21 cellular contexts compared by ENCODE assay signal in the genomic region with DNA sequence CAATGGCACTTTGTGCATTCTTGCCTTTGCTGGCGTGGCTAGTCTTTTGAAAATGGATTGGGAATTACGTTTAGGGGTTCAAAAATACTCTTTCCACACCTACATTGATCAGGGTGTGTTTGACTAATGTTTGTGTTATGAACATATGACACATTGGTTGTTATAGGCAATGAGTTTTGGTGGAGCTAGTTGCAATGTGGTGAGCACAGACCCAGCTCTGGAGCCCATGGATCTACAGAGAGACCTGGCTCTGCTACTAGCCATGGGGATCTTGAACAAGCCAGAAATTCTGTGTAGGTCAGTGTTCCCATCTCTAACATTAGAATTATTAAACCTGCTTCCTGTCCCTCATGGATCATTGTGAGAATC.
"Had no signal": no experiment of that assay in that cellular context is flagged by ENCODE, and none has a peak within 500 bp of the region (broad histone marks: within the 10 kb centered on the region; RNA-seq: fewer than 3 reads in every experiment).

No MANE protein-coding gene starts in this region.

- ATAC-seq: activated CD4-positive, CD25-positive, alpha-beta regulatory T cell treated with anti-CD3 and anti-CD28 coated beads, Interleukin-2, amount 50 U/mL, for 24 hours; activated naive CD4-positive, alpha-beta T cell treated with anti-CD3 and anti-CD28 coated beads, Interleukin-2, amount 50 U/mL, for 72 hours; left lobe of liver; sciatic nerve; stimulated activated naive CD8-positive, alpha-beta T cell treated with anti-CD3 and anti-CD28 coated beads, Interleukin-15, Interleukin-2, amounts not matched to agents 100 U/mL and 50 U/mL, for 24 hours had no signal

- H3K4me3 ChIP-seq: adrenal gland, cardiac muscle cell, neural progenitor cell, SJCRH30 had no signal

- FAIRE-seq: endothelial cell of umbilical vein had no signal

- H3K27me3 Mint-ChIP-seq: dendritic cell treated with granulocyte-macrophage colony-stimulating factor and Interleukin-4, amounts not matched to agents 40 ng/mL and 50 ng/mL, for 4 days had no signal

- H3K27ac Mint-ChIP-seq: activated CD4-positive, alpha-beta T cell treated with anti-CD3 and anti-CD28 coated beads, Interleukin-2, amount 10 ng/mL, durations not matched to agents 7 days and 5 days; activated naive CD4-positive, alpha-beta T cell treated with anti-CD3 and anti-CD28 coated beads, Interleukin-2, amount 50 U/mL, for 72 hours; dendritic cell treated with granulocyte-macrophage colony-stimulating factor and Interleukin-4, amounts not matched to agents 40 ng/mL and 50 ng/mL, for 4 days; naive B cell; neural progenitor cell; T-helper 1 cell treated with Interleukin-12 subunit alpha and Interleukin-12 subunit beta and Interleukin-4 antibody, amounts not matched to agents 30 μg/mL and 1 μg/mL, for 36 hours had no signal

- H3K27me3 ChIP-seq: adrenal gland, cardiac muscle cell, neural progenitor cell, SJCRH30 had no signal

- H3K36me3 ChIP-seq: adrenal gland, cardiac muscle cell, neural progenitor cell, SJCRH30 had no signal

- H3K4me1 Mint-ChIP-seq: activated CD4-positive, alpha-beta T cell treated with anti-CD3 and anti-CD28 coated beads, Interleukin-2, amount 10 ng/mL, durations not matched to agents 7 days and 5 days; naive B cell had no signal

- DNase-seq: activated CD4-positive, alpha-beta T cell treated with anti-CD3 and anti-CD28 coated beads, Interleukin-2, amount 10 ng/mL, durations not matched to agents 7 days and 5 days; activated CD8-positive, alpha-beta memory T cell treated with anti-CD3 and anti-CD28 coated beads for 24 hours; activated CD8-positive, alpha-beta memory T cell treated with anti-CD3 and anti-CD28 coated beads, Interleukin-2, amount 50 U/mL, for 48 hours; activated gamma-delta T cell; activated T-cell treated with anti-CD3 and anti-CD28 coated beads, Interleukin-2, amount 50 U/mL, for 48 hours; effector CD8-positive, alpha-beta T cell; foreskin fibroblast; hypothalamus; naive B cell; SJCRH30; stimulated activated naive CD8-positive, alpha-beta T cell treated with anti-CD3 and anti-CD28 coated beads, Interleukin-15, Interleukin-2, amounts not matched to agents 100 U/mL and 50 U/mL, for 24 hours had no signal

- H3K36me3 Mint-ChIP-seq: activated naive CD4-positive, alpha-beta T cell treated with anti-CD3 and anti-CD28 coated beads, Interleukin-2, amount 50 U/mL, for 72 hours; naive B cell; neural progenitor cell had no signal

- H3K4me3 Mint-ChIP-seq: activated CD4-positive, alpha-beta T cell treated with anti-CD3 and anti-CD28 coated beads, Interleukin-2, amount 10 ng/mL, durations not matched to agents 7 days and 5 days; dendritic cell treated with granulocyte-macrophage colony-stimulating factor and Interleukin-4, amounts not matched to agents 40 ng/mL and 50 ng/mL, for 4 days; naive B cell; neural progenitor cell; T-helper 1 cell treated with Interleukin-12 subunit alpha and Interleukin-12 subunit beta and Interleukin-4 antibody, amounts not matched to agents 30 μg/mL and 1 μg/mL, for 36 hours had no signal

- H3K27ac ChIP-seq: adrenal gland, cardiac muscle cell, neural progenitor cell, SJCRH30 had no signal

- H3K9me3 Mint-ChIP-seq: activated CD4-positive, alpha-beta T cell treated with anti-CD3 and anti-CD28 coated beads, Interleukin-2, amount 10 ng/mL, durations not matched to agents 7 days and 5 days; activated naive CD4-positive, alpha-beta T cell treated with anti-CD3 and anti-CD28 coated beads, Interleukin-2, amount 50 U/mL, for 72 hours; dendritic cell treated with granulocyte-macrophage colony-stimulating factor and Interleukin-4, amounts not matched to agents 40 ng/mL and 50 ng/mL, for 4 days; naive B cell; T-helper 1 cell treated with Interleukin-12 subunit alpha and Interleukin-12 subunit beta and Interleukin-4 antibody, amounts not matched to agents 30 μg/mL and 1 μg/mL, for 36 hours had no signal
